In genomic region chrX:15158350-15158735, GRCh38 we compare ENCODE assay signal across 12 cellular contexts.
DNase-seq lines count a peak whose midpoint lies in the region; ATAC-seq, FAIRE-seq and TF ChIP-seq lines count a peak whose summit lies in the region.
"Had no signal": no experiment of that assay in that cellular context is flagged by ENCODE, and none has a peak within 500 bp of the region (broad histone marks: within the 10 kb centered on the region; RNA-seq: fewer than 3 reads in every experiment).

No MANE protein-coding gene starts in this region.

- no peak for DNase-seq in GM12864 (ENCODE audit: low read depth)
- DNase-seq in central memory CD8-positive, alpha-beta T cell (ENCODE audit: low spot score in 2 of 2) = no peak
- DNase-seq in GM19239 (ENCODE audit: insufficient read length, low spot score) = no peak
- no peak for DNase-seq in NCI-H526 (lab: John Stamatoyannopoulos, UW)
- DNase-seq in EL = no peak
- DNase-seq: heart right ventricle; lower lobe of right lung; NCI-H1694 treated with DMSO at 0.1 percent for 48 hours; nucleus accumbens; stimulated activated CD4-positive, alpha-beta T cell treated with anti-CD3 and anti-CD28 coated beads, Interleukin-12 subunit alpha, Interleukin-12 subunit beta, amount 100 ng/mL, for 4 hours had no signal

- peak overlapping the region; percentile 74 for H3K27ac Mint-ChIP-seq in central memory CD8-positive, alpha-beta T cell (ENCODE audit: low read depth)

- H3K27me3 Mint-ChIP-seq in central memory CD8-positive, alpha-beta T cell = no peaks in the 10 kb centered on the region

- TF ChIP-seq CTCF in GM12864 (IDR thresholded peaks at IDR 0.05; ENCODE audit: low read depth, low read length, missing control alignments) = no peak

- FAIRE-seq in GM19239 (lab: Jason Lieb, UNC) = no peak

- ATAC-seq in GM19324 (IDR thresholded peaks at IDR 0.05; ENCODE audit: low FRiP score, unreplicated experiment) = peak; percentile 21
- ATAC-seq in HG03378 (IDR thresholded peaks at IDR 0.05; ENCODE audit: unreplicated experiment) = peak; percentile 5
- no peak for ATAC-seq in central memory CD8-positive, alpha-beta T cell (replicated peaks; ENCODE audit: extremely low read depth, poor library complexity, severe bottlenecking)
- ATAC-seq: heart right ventricle, lower lobe of right lung had no signal

- peak overlapping the region; percentile 68 for H3K4me3 Mint-ChIP-seq in central memory CD8-positive, alpha-beta T cell

- H3K4me3 ChIP-seq in GM12864 (ENCODE audit: low read depth, low read length) = peak overlapping the region; percentile 10; the same call in 1 of the 2 replicates
- H3K4me3 ChIP-seq: heart right ventricle, lower lobe of right lung had no signal

- H3K4me1 Mint-ChIP-seq in central memory CD8-positive, alpha-beta T cell = peaks cover 19% of the 10 kb centered on the region

- H3K9me3 Mint-ChIP-seq in central memory CD8-positive, alpha-beta T cell = no peaks in the 10 kb centered on the region

- no peaks in the 10 kb centered on the region for H3K36me3 Mint-ChIP-seq in central memory CD8-positive, alpha-beta T cell (ENCODE audit: insufficient read depth)
